In the genomic region with DNA sequence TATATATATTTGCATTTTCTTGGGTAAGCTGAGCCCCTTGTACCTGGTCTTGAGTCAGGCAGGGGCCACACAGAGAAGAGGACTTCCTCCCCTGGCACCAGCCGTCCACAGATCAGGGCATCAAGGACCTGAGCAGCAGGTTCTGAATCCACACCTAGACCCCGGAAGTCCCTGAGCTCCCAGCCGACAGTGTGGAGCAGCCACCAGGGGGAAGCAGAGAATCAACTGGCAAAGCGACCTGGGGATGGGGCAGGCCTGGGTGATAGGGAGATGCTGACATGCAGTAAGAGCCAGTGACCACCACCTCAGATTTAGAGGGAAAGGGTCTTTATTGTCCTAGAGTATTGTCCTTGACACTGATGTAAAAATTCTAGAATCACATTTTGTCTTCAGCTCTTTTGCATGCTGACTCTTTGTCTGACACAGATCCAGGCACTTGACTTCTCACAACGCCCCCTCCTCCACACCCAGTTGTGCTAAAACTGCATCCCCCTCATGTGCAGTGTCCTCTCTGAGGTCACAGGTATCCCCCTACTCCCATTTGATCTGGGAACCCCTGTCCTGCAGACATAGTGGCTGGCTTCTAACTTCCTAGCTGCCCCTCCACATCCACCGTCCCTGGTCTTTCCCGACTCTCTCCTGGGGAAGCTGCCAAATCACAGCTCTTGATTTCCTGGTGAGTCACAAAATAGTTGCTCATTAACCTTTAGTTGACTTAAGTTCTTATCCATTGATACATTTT, we compare ENCODE assay signal across 8 cellular contexts.
A peak's percentile ranks its signal among the peaks of the same experiment; 100 is the strongest.
DNase-seq lines count a peak whose midpoint lies in the region; ATAC-seq and TF ChIP-seq lines count a peak whose summit lies in the region.

No MANE protein-coding gene starts in this region.

- DNase-seq in COR-L47 (lab: John Stamatoyannopoulos, UW), result peak; percentile 46
- DNase-seq in HFF-Myc (ENCODE audit: extremely low read depth, low read depth), result no peak
- peak; percentile 10 for DNase-seq in RPMI7951 (ENCODE audit: low read depth)
- peak; percentile 64 for DNase-seq in activated T-helper 2 cell treated with anti-CD3 and anti-CD28 coated beads, Interferon-gamma antibody, Interleukin-2, Interleukin-4, amounts not matched to agents 10 μg/mL and 5 μg/mL and 100 μg/mL, durations not matched to agents 14 hours and 24 hours and 36 hours (ENCODE audit: low spot score)
- DNase-seq in glutamatergic neuron, result peak; percentile 83
- peak; percentile 90 for DNase-seq in spleen

- H3K27me3 ChIP-seq in spleen (replicated peaks in 1 of 7), result no peaks in the 10 kb centered on the region

- 28 to 43% (median 32%) methylated on average over 5 to 7 of the region's 7 CpGs for WGBS in spleen, 5 donors

- H3K4me3 ChIP-seq in HFF-Myc (replicated peaks; ENCODE audit: low read depth, low read length), result no peak overlapping the region
- H3K4me3 ChIP-seq in spleen, result no peak overlapping the region

- H3K36me3 ChIP-seq in spleen, result no peaks in the 10 kb centered on the region

- H3K27ac Mint-ChIP-seq in activated T-helper 2 cell treated with anti-CD3 and anti-CD28 coated beads, Interferon-gamma antibody, Interleukin-2, Interleukin-4, amounts not matched to agents 10 μg/mL and 5 μg/mL and 100 μg/mL, durations not matched to agents 14 hours and 24 hours and 36 hours, result no peak overlapping the region
- H3K27ac Mint-ChIP-seq in glutamatergic neuron (ENCODE audit: unreplicated experiment), result no peak overlapping the region

- no peak overlapping the region for H3K4me3 Mint-ChIP-seq in activated T-helper 2 cell treated with anti-CD3 and anti-CD28 coated beads, Interferon-gamma antibody, Interleukin-2, Interleukin-4, amounts not matched to agents 10 μg/mL and 5 μg/mL and 100 μg/mL, durations not matched to agents 14 hours and 24 hours and 36 hours (ENCODE audit: low read depth)
- no peak overlapping the region for H3K4me3 Mint-ChIP-seq in glutamatergic neuron (ENCODE audit: unreplicated experiment)

- no peak for ATAC-seq in GM21526 (IDR thresholded peaks at IDR 0.05; ENCODE audit: low FRiP score, unreplicated experiment)
- ATAC-seq in HG03354 (IDR thresholded peaks at IDR 0.05; ENCODE audit: poor library complexity, severe bottlenecking, unreplicated experiment), result no peak

- no peaks in the 10 kb centered on the region for H3K27me3 Mint-ChIP-seq in activated T-helper 2 cell treated with anti-CD3 and anti-CD28 coated beads, Interferon-gamma antibody, Interleukin-2, Interleukin-4, amounts not matched to agents 10 μg/mL and 5 μg/mL and 100 μg/mL, durations not matched to agents 14 hours and 24 hours and 36 hours (ENCODE audit: low read depth)
- H3K27me3 Mint-ChIP-seq in glutamatergic neuron (ENCODE audit: unreplicated experiment), result peaks cover 6% of the 10 kb centered on the region

- TF ChIP-seq CTCF in HFF-Myc (IDR thresholded peaks at IDR 0.05; ENCODE audit: low read depth, low read length, missing control alignments), result peak; percentile 76
- peak; percentile 65 for TF ChIP-seq CTCF in glutamatergic neuron (IDR thresholded peaks at IDR 0.05; ENCODE audit: partially characterized antibody, unreplicated experiment)
- peak; percentile 44 to 85 (median 64) for TF ChIP-seq CTCF in spleen (IDR thresholded peaks at IDR 0.05 in 8 of 11, conservative IDR thresholded peaks at IDR 0.05 in 3 of 11)

- intact Hi-C loops in activated T-helper 2 cell treated with anti-CD3 and anti-CD28 coated beads, Interferon-gamma antibody, Interleukin-2, Interleukin-4, amounts not matched to agents 10 μg/mL and 5 μg/mL and 100 μg/mL, durations not matched to agents 14 hours and 24 hours and 36 hours (cut with micrococcal nuclease), result no loop called here
- intact Hi-C loops in spleen (cut with DNase I; ENCODE audit: low total_unique reads), result no loop called here

- no peaks in the 10 kb centered on the region for H3K9me3 Mint-ChIP-seq in activated T-helper 2 cell treated with anti-CD3 and anti-CD28 coated beads, Interferon-gamma antibody, Interleukin-2, Interleukin-4, amounts not matched to agents 10 μg/mL and 5 μg/mL and 100 μg/mL, durations not matched to agents 14 hours and 24 hours and 36 hours
- H3K9me3 Mint-ChIP-seq in glutamatergic neuron (ENCODE audit: unreplicated experiment), result peaks cover 3% of the 10 kb centered on the region

- TF ChIP-seq POLR2A in spleen (IDR thresholded peaks at IDR 0.05), result no peak

- H3K36me3 Mint-ChIP-seq in activated T-helper 2 cell treated with anti-CD3 and anti-CD28 coated beads, Interferon-gamma antibody, Interleukin-2, Interleukin-4, amounts not matched to agents 10 μg/mL and 5 μg/mL and 100 μg/mL, durations not matched to agents 14 hours and 24 hours and 36 hours (ENCODE audit: low read depth), result no peaks in the 10 kb centered on the region
- H3K36me3 Mint-ChIP-seq in glutamatergic neuron (ENCODE audit: unreplicated experiment), result no peaks in the 10 kb centered on the region

- no peaks in the 10 kb centered on the region for H3K9me3 ChIP-seq in spleen

- H3K4me1 ChIP-seq in spleen, result peaks cover 0 to 27% (median 20%) of the 10 kb centered on the region in 6 donors

- H3K27ac ChIP-seq in spleen, result peak overlapping the region in 5 of 8 donors; percentile 20 to 74 (median 50)

- H3K4me1 Mint-ChIP-seq in activated T-helper 2 cell treated with anti-CD3 and anti-CD28 coated beads, Interferon-gamma antibody, Interleukin-2, Interleukin-4, amounts not matched to agents 10 μg/mL and 5 μg/mL and 100 μg/mL, durations not matched to agents 14 hours and 24 hours and 36 hours (ENCODE audit: low read depth), result peaks cover 4% of the 10 kb centered on the region
- H3K4me1 Mint-ChIP-seq in glutamatergic neuron (ENCODE audit: low read depth, unreplicated experiment), result no peaks in the 10 kb centered on the region
